Comparison of ENCODE assay signal across 8 cellular contexts in the genomic region with DNA sequence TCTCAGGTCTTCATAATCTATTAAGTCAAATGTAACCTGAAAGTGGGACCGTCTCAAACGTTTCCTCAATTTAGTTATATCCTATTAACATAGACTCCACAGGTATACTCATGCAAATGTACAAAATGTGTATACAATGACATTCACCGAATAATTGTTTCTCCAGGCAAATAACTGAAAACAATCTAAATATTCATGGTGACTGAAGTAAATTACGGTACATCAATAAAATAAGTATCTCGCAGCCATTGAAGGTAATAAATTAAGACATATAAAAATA. TPM values are rescaled to one million over a fixed set of nuclear protein-coding genes. Genes with fewer than 3 reads are reported as not detected.
DNase-seq lines count a peak whose midpoint lies in the region; ATAC-seq and TF ChIP-seq lines count a peak whose summit lies in the region.

No MANE protein-coding gene starts in this region.

- TF ChIP-seq CTCF in GM12865 (IDR thresholded peaks at IDR 0.05; ENCODE audit: insufficient read depth, low read depth, low read length, missing control alignments), result no peak
- no peak for TF ChIP-seq CTCF in fibroblast of the aortic adventitia (IDR thresholded peaks at IDR 0.05; ENCODE audit: insufficient read depth, low read length)
- TF ChIP-seq CTCF in retinal pigment epithelial cell (conservative IDR thresholded peaks at IDR 0.05; ENCODE audit: low read depth, low read length), result no peak

- H3K9me3 ChIP-seq in SK-N-MC (ENCODE audit: low read depth, low read length), result no peaks in the 10 kb centered on the region

- peaks cover 66% of the 10 kb centered on the region for H3K36me3 ChIP-seq in SK-N-MC (ENCODE audit: insufficient read depth, low read length)

- peak overlapping the region; percentile 94 for H3K27ac ChIP-seq in SK-N-MC

- H3K4me3 ChIP-seq in GM12865 (ENCODE audit: low read depth, low read length), result peak overlapping the region; percentile 95
- peak overlapping the region; percentile 83 for H3K4me3 ChIP-seq in SK-N-MC
- peak overlapping the region; percentile 90 for H3K4me3 ChIP-seq in fibroblast of the aortic adventitia (ENCODE audit: low read depth, low read length)
- peak overlapping the region; percentile 96 for H3K4me3 ChIP-seq in retinal pigment epithelial cell (ENCODE audit: low read length)

- DNase-seq in GM12865 (ENCODE audit: low read depth) (no peak), SK-N-MC (ENCODE audit: low read depth, low spot score) (no peak), fibroblast of the aortic adventitia (ENCODE audit: low read depth) (no peak), retinal pigment epithelial cell (ENCODE audit: low read depth) (no peak)

- H3K9ac ChIP-seq in SK-N-MC (ENCODE audit: insufficient read length), result peak overlapping the region; percentile 98

- no peak for ATAC-seq in GM18511 (IDR thresholded peaks at IDR 0.05; ENCODE audit: unreplicated experiment)
- ATAC-seq in GM19324 (IDR thresholded peaks at IDR 0.05; ENCODE audit: low FRiP score, unreplicated experiment), result no peak
- no peak for ATAC-seq in HG03432 (IDR thresholded peaks at IDR 0.05; ENCODE audit: unreplicated experiment)
- no peak for ATAC-seq in HG02973 (IDR thresholded peaks at IDR 0.05; ENCODE audit: unreplicated experiment)

RNA-seq across cellular contexts. Expression of a gene that starts 0.5 kb away (rescaled TPM):
- total RNA-seq in fibroblast of the aortic adventitia (ENCODE audit: low replicate concordance), result 428 and 482 TPM in 2 replicates

RNA-seq across cellular contexts. Expression of a gene that starts 32.1 kb away (rescaled TPM):
- 36.5 and 70.7 TPM in 2 replicates for total RNA-seq in fibroblast of the aortic adventitia (ENCODE audit: low replicate concordance)

RNA-seq across cellular contexts. Expression of a gene that starts 32.7 kb away (rescaled TPM):
- total RNA-seq in fibroblast of the aortic adventitia (ENCODE audit: low replicate concordance), result 19.3 and 19.7 TPM in 2 replicates
